8 cellular contexts compared by ENCODE assay signal in the genomic region with DNA sequence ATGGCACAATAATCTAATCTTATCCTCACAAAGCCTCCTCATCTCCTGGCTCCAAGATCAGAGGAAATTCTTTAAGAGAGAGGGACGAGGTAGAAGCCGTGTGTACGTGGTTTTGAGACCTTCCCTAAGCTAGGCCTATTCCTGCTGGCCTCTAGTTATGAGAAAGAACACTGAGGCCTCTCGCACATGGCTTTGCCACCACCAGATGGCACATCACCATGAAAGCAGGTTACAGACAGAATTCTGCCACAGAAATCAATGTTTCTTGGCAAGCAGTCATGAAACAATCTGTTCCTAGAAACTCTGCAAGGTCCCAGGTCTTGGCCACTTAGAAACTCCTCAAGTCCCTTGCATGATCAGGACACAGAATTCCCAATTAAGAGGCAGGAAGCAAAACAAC.
DNase-seq lines count a peak whose midpoint lies in the region; ATAC-seq and TF ChIP-seq lines count a peak whose summit lies in the region.

No MANE protein-coding gene starts in this region.

- H3K27me3 Mint-ChIP-seq in activated CD4-positive, alpha-beta T cell treated with anti-CD3 and anti-CD28 coated beads, Interleukin-2, amount 10 ng/mL, durations not matched to agents 7 days and 5 days = no peaks in the 10 kb centered on the region
- no peaks in the 10 kb centered on the region for H3K27me3 Mint-ChIP-seq in CD14-positive monocyte (ENCODE audit: low read depth in 3 of 3)

- H3K9me3 Mint-ChIP-seq in activated CD4-positive, alpha-beta T cell treated with anti-CD3 and anti-CD28 coated beads, Interleukin-2, amount 10 ng/mL, durations not matched to agents 7 days and 5 days = no peaks in the 10 kb centered on the region
- peaks cover 0 to 12% (median 1%) of the 10 kb centered on the region in 7 donors for H3K9me3 Mint-ChIP-seq in CD14-positive monocyte

- H3K9me3 ChIP-seq in left ventricle myocardium inferior (replicated peaks) = peaks cover 15% of the 10 kb centered on the region

- DNase-seq in left ventricle myocardium inferior (no peak), cardiac septum (ENCODE audit: low spot score) (no peak), RWPE1 (ENCODE audit: low spot score) (peak; percentile 17), iPS DF 4.7 (ENCODE audit: extremely low read depth, low spot score) (peak; percentile 22), NCI-H1048 (lab: John Stamatoyannopoulos, UW) (no peak), CD14-positive monocyte (ENCODE audit: low spot score) (no peak)
- no peak for DNase-seq in activated CD4-positive, alpha-beta T cell treated with anti-CD3 and anti-CD28 coated beads, Interleukin-2, amount 10 ng/mL, durations not matched to agents 7 days and 5 days

- H3K27ac Mint-ChIP-seq in activated CD4-positive, alpha-beta T cell treated with anti-CD3 and anti-CD28 coated beads, Interleukin-2, amount 10 ng/mL, durations not matched to agents 7 days and 5 days = no peak overlapping the region
- no peak overlapping the region for H3K27ac Mint-ChIP-seq in CD14-positive monocyte

- TF ChIP-seq CTCF in left ventricle myocardium inferior (IDR thresholded peaks at IDR 0.05; ENCODE audit: borderline replicate concordance) (peak; percentile 17), RWPE1 (conservative IDR thresholded peaks at IDR 0.05; ENCODE audit: low read depth) (peak; percentile 29; the same call in 1 of the 2 replicates), CD14-positive monocyte (IDR thresholded peaks at IDR 0.05) (no peak)

- POLR2A ChIA-PET in RWPE1 (lab: Yijun Ruan, JAX; ENCODE audit: low non-redundant PET) = no interaction called here
- POLR2A ChIA-PET in activated CD4-positive, alpha-beta T cell treated with anti-CD3 and anti-CD28 coated beads, Interleukin-2, amount 10 ng/mL, durations not matched to agents 7 days and 5 days (lab: Charles Lee) = no interaction called here

- no peaks in the 10 kb centered on the region for H3K27me3 ChIP-seq in left ventricle myocardium inferior (ENCODE audit: low read depth)

- CTCF ChIA-PET in RWPE1 (lab: Yijun Ruan, JAX) = no interaction called here
- CTCF ChIA-PET in activated CD4-positive, alpha-beta T cell treated with anti-CD3 and anti-CD28 coated beads, Interleukin-2, amount 10 ng/mL, durations not matched to agents 7 days and 5 days (lab: Charles Lee) = interaction anchor here (1.0 kb wide), 1 partner anchor 13 kb away, joined by 3 read pairs; no protein-coding TSS in a partner anchor

- H3K4me3 ChIP-seq in left ventricle myocardium inferior = no peak overlapping the region

- ATAC-seq in HG03159 (IDR thresholded peaks at IDR 0.05; ENCODE audit: unreplicated experiment) = no peak

- no peak overlapping the region for H3K27ac ChIP-seq in left ventricle myocardium inferior (replicated peaks)
- no peak overlapping the region for H3K27ac ChIP-seq in RWPE1

- H3K36me3 ChIP-seq in left ventricle myocardium inferior = no peaks in the 10 kb centered on the region

- intact Hi-C loops in left ventricle myocardium inferior (cut with micrococcal nuclease) = no loop called here
- intact Hi-C loops in cardiac septum (cut with DNase I) = no loop called here
- intact Hi-C loops in CD14-positive monocyte (cut with micrococcal nuclease) = no loop called here

- no peaks in the 10 kb centered on the region for H3K36me3 Mint-ChIP-seq in activated CD4-positive, alpha-beta T cell treated with anti-CD3 and anti-CD28 coated beads, Interleukin-2, amount 10 ng/mL, durations not matched to agents 7 days and 5 days (ENCODE audit: low read depth)
- no peaks in the 10 kb centered on the region for H3K36me3 Mint-ChIP-seq in CD14-positive monocyte

- H3K4me3 Mint-ChIP-seq in activated CD4-positive, alpha-beta T cell treated with anti-CD3 and anti-CD28 coated beads, Interleukin-2, amount 10 ng/mL, durations not matched to agents 7 days and 5 days = no peak overlapping the region
- no peak overlapping the region for H3K4me3 Mint-ChIP-seq in CD14-positive monocyte

- no peaks in the 10 kb centered on the region for H3K4me1 ChIP-seq in left ventricle myocardium inferior

- H3K4me1 Mint-ChIP-seq in activated CD4-positive, alpha-beta T cell treated with anti-CD3 and anti-CD28 coated beads, Interleukin-2, amount 10 ng/mL, durations not matched to agents 7 days and 5 days = no peaks in the 10 kb centered on the region
- H3K4me1 Mint-ChIP-seq in CD14-positive monocyte = no peaks in the 10 kb centered on the region

Comparison
In these comparisons a context has a peak if more than half of its experiments do, and no peak if none do; other contexts are left out.
1. DNase-seq: peak in RWPE1 (single experiment) and iPS DF 4.7 (single experiment); none in left ventricle myocardium inferior (single experiment), cardiac septum (single experiment), NCI-H1048 (single experiment), activated CD4-positive, alpha-beta T cell treated with anti-CD3 and anti-CD28 coated beads, Interleukin-2, amount 10 ng/mL, durations not matched to agents 7 days and 5 days (single experiment) and CD14-positive monocyte (single experiment).